Comparison of ENCODE assay signal across 8 cellular contexts in the genomic region with DNA sequence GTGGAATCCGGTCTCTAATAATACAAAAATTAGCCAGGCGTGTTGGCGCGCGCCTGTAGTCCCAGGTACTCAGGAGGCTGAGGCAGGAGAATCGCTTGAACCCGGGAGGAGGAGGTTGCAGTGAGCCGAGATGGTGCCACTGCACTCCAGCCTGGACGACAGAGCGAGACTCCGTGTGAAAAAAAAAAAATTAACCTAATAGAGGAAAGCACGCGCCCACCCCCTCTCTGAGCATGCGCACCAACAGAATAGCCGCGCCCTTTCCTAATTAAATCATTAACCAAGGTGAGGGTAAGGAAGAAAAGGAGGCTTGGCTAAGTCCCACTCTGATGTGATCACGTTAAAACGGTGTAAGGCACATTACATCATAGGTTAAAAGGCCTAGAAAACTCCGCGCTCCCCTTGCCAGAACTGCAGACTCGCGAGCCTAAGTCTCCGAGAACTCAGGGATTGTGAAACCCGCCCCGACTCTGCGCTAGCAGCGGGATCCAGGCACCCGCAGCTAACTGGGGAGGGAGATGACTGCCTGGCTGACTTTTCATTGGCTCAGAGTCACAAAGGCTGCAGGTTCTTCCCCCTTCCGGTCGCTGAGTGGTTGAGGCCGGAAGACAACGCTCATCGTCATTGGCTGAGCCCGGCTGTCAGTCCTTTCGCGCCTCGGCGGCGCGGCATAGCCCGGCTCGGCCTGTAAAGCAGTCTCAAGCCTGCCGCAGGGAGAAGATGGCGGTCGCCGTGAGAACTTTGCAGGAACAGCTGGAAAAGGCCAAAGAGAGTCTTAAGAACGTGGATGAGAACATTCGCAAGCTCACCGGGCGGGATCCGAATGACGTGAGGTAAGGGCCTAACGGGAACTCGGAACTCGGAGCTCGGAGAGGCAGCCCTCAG. TPM values are rescaled to one million over a fixed set of nuclear protein-coding genes. Genes with fewer than 3 reads are reported as not detected.
DNase-seq lines count a peak whose midpoint lies in the region; ATAC-seq, FAIRE-seq and TF ChIP-seq lines count a peak whose summit lies in the region.

TSS of gene PNN (plus strand) at position 695 of the 885 bp plus-strand sequence. CDS start at position 721, 26 bp downstream.

- H3K79me2 ChIP-seq in keratinocyte (ENCODE audit: control insufficient read depth, insufficient read depth, low read length): peaks cover 38% of the 10 kb centered on the region

- peaks cover 12% of the 10 kb centered on the region for H3K4me1 ChIP-seq in keratinocyte (ENCODE audit: control insufficient read depth, extremely low read depth, insufficient read depth, low read length)

- peak; percentile 94 for TF ChIP-seq POLR2A in GM19099 (IDR thresholded peaks at IDR 0.05; ENCODE audit: extremely low read depth, insufficient read length, low read depth)

- H3K9me3 ChIP-seq in keratinocyte (ENCODE audit: control insufficient read depth, low read depth, low read length): no peaks in the 10 kb centered on the region

- peak; percentile 46 for FAIRE-seq in keratinocyte (lab: Jason Lieb, UNC)

- H3K27me3 ChIP-seq in keratinocyte (ENCODE audit: control insufficient read depth, extremely low read depth, insufficient read depth, low read length): no peaks in the 10 kb centered on the region

- peak within 1 kb of the TSS; percentile 96 for H3K9ac ChIP-seq in keratinocyte (ENCODE audit: control insufficient read depth, extremely low read depth, insufficient read depth, low read length)

- no peaks in the 10 kb centered on the region for H4K20me1 ChIP-seq in keratinocyte (ENCODE audit: control insufficient read depth, extremely low read depth, insufficient read depth, low read length)

- H3K4me2 ChIP-seq in keratinocyte (ENCODE audit: control insufficient read depth, extremely low read depth, insufficient read depth, low read depth, low read length): peak within 1 kb of the TSS; percentile 66

- H3K9me1 ChIP-seq in keratinocyte (ENCODE audit: control insufficient read depth, extremely low read depth, insufficient read depth, low read length): no peaks in the 10 kb centered on the region

- DNase-seq in AG20443 (ENCODE audit: low spot score): peak; percentile 97
- DNase-seq in NCI-H510A (lab: John Stamatoyannopoulos, UW): peak; percentile 98
- peak; percentile 95 for DNase-seq in activated CD4-positive, alpha-beta T cell treated with anti-CD3 and anti-CD28 coated beads for 1 hour
- DNase-seq in cerebellum (ENCODE audit: low spot score): peak; percentile 96
- DNase-seq in keratinocyte (ENCODE audit: low read depth, low spot score): peak; percentile 89
- peak; percentile 83 to 94 for DNase-seq in stimulated activated CD4-positive, alpha-beta T cell treated with anti-CD3 and anti-CD28 coated beads, Interleukin-15, amount 100 ng/mL, for 1 hour (ENCODE audit: low read depth in 1 of 2, low spot score in 1 of 2)

- peak within 1 kb of the TSS; percentile 93 for H3K27ac ChIP-seq in keratinocyte (ENCODE audit: control insufficient read depth, insufficient read depth, low read length)

- peak; percentile 89 for ATAC-seq in HG03432 (IDR thresholded peaks at IDR 0.05; ENCODE audit: unreplicated experiment)

- peaks cover 17 to 28% of the 10 kb centered on the region in 2 experiments for H3K36me3 ChIP-seq in keratinocyte (ENCODE audit: control insufficient read depth in 2 of 2, extremely low read depth in 1 of 2, insufficient read depth in 2 of 2, low read length in 2 of 2)

- no peak for TF ChIP-seq CTCF in keratinocyte (optimal IDR thresholded peaks at IDR 0.05 in 1 of 3, IDR thresholded peaks at IDR 0.05 in 1 of 3, conservative IDR thresholded peaks at IDR 0.05 in 1 of 3; ENCODE audit: extremely low read depth in 1 of 3, insufficient read depth in 2 of 3, low read length in 3 of 3)

- dilution Hi-C loops in keratinocyte (cut with MboI; ENCODE audit: extremely low pct_ligation_motif_present, low sequenced_read_pairs): no loop called here

- H2AFZ ChIP-seq in keratinocyte (ENCODE audit: control insufficient read depth, low read length): peak within 1 kb of the TSS; percentile 86

- H3K4me3 ChIP-seq in keratinocyte (ENCODE audit: control insufficient read depth in 2 of 3, extremely low read depth in 1 of 3, insufficient read depth in 2 of 3, low read depth in 1 of 3, low read length in 3 of 3): peak within 1 kb of the TSS; percentile 80 to 86 (median 80)

RNA-seq across cellular contexts. Expression of gene PNN, which starts in this region (rescaled TPM):
- 40.0 TPM for total RNA-seq in cerebellum
- 14.8 to 30.6 TPM (median 16.2 TPM) in 3 replicates for polyA plus RNA-seq in keratinocyte
- 181 TPM for polyA plus RNA-seq in keratinocyte (2011; ENCODE audit: low read depth)
- polyA plus RNA-seq in keratinocyte (2011; cell fraction: cytosol; rRNA removed): 7.9 TPM in 2 replicates
- 82.9 and 93.0 TPM in 2 replicates for polyA plus RNA-seq in keratinocyte (2011; cell fraction: nucleus; rRNA removed)
- 35.7 and 37.3 TPM in 2 replicates for polyA plus RNA-seq in keratinocyte (2012; ENCODE audit: low replicate concordance)
- 6.1 to 15.6 TPM (median 14.7 TPM) in 3 replicates for polyA minus RNA-seq in keratinocyte
- 3.8 TPM for polyA minus RNA-seq in keratinocyte (2011; cell fraction: cytosol; rRNA and poly(A)+ RNA removed)
- 7.9 and 17.8 TPM in 2 replicates for polyA minus RNA-seq in keratinocyte (2011; cell fraction: nucleus; rRNA and poly(A)+ RNA removed)

Comparison
In these comparisons a context has a peak if more than half of its experiments do, and no peak if none do; other contexts are left out.
1. Peak in every context shown above with its lines: DNase-seq, ATAC-seq, H3K4me3 ChIP-seq and H3K27ac ChIP-seq.